23 cellular contexts compared by ENCODE assay signal in the genomic region with DNA sequence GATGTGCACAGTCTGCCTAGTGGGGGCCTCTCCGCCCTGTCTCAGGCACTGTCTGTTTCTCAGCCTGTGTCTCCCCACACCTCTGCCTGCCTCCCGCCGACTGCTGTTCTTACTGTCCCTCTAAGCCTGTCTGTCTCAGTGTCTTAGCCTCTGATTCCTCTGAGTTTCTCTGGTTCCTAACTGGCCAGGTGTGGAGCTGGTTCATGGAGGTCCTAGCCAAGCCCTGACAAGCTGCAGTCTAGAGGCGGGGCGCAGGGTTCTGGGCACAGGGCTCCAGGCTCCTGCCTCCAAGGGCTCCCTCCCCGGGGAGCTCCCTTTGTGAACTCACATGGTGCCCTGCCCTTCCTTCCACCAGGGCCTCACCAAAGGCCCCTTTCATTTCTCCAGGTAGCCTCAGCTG. TPM values are rescaled to one million over a fixed set of nuclear protein-coding genes. Genes with fewer than 3 reads are reported as not detected.
"Had no signal": no experiment of that assay in that cellular context is flagged by ENCODE, and none has a peak within 500 bp of the region (broad histone marks: within the 10 kb centered on the region; RNA-seq: fewer than 3 reads in every experiment).

No MANE protein-coding gene starts in this region.

- DNase-seq: activated CD4-positive, alpha-beta T cell treated with anti-CD3 and anti-CD28 coated beads, Interleukin-2, amount 10 ng/mL, durations not matched to agents 7 days and 5 days; activated CD8-positive, alpha-beta memory T cell treated with anti-CD3 and anti-CD28 coated beads, Interleukin-2, amount 10 ng/mL, durations not matched to agents 7 days and 5 days; activated CD8-positive, alpha-beta T cell treated with anti-CD3 and anti-CD28 coated beads for 36 hours; activated effector memory CD4-positive, alpha-beta T cell treated with anti-CD3 and anti-CD28 coated beads, Interleukin-2, amount 50 U/mL, for 16 hours; activated naive CD4-positive, alpha-beta T cell treated with anti-CD3 and anti-CD28 coated beads, Interleukin-2, amount 50 U/mL, for 16 hours; activated naive CD8-positive, alpha-beta T cell treated with anti-CD3 and anti-CD28 coated beads, Interleukin-2, amount 50 U/mL, for 24 hours; activated T-cell treated with anti-CD3 and anti-CD28 coated beads for 4 hours; cortex of kidney; hippocampal formation; midbrain; natural killer cell; retina; stimulated activated CD4-positive, alpha-beta T cell treated with anti-CD3 and anti-CD28 coated beads, Interleukin-1b, Interleukin-23, amount 100 ng/mL, for 48 hours; stimulated activated naive CD8-positive, alpha-beta T cell treated with anti-CD3 and anti-CD28 coated beads, Interleukin-15, amount 100 ng/mL, for 72 hours; tibial artery had no signal

- H3K27ac ChIP-seq: tibial artery, VCaP had no signal

- H3K36me3 Mint-ChIP-seq: activated CD8-positive, alpha-beta memory T cell treated with anti-CD3 and anti-CD28 coated beads, Interleukin-2, amount 10 ng/mL, durations not matched to agents 7 days and 5 days; natural killer cell had no signal

- H3K27ac Mint-ChIP-seq: activated CD4-positive, alpha-beta T cell treated with anti-CD3 and anti-CD28 coated beads, Interleukin-2, amount 10 ng/mL, durations not matched to agents 7 days and 5 days; activated CD8-positive, alpha-beta memory T cell treated with anti-CD3 and anti-CD28 coated beads, Interleukin-2, amount 10 ng/mL, durations not matched to agents 7 days and 5 days; activated CD8-positive, alpha-beta T cell treated with anti-CD3 and anti-CD28 coated beads for 36 hours; activated naive CD8-positive, alpha-beta T cell treated with anti-CD3 and anti-CD28 coated beads, Interleukin-2, amount 50 U/mL, for 24 hours; natural killer cell; progenitor cell of endocrine pancreas; stimulated activated naive CD8-positive, alpha-beta T cell treated with anti-CD3 and anti-CD28 coated beads, Interleukin-15, amount 100 ng/mL, for 72 hours had no signal

- H3K9me3 ChIP-seq: tibial artery had no signal

- ATAC-seq: activated CD4-positive, CD25-positive, alpha-beta regulatory T cell treated with anti-CD3 and anti-CD28 coated beads, Interleukin-2, amount 50 U/mL, for 24 hours; activated CD8-positive, alpha-beta memory T cell treated with anti-CD3 and anti-CD28 coated beads, Interleukin-2, amount 10 ng/mL, durations not matched to agents 7 days and 5 days; activated CD8-positive, alpha-beta T cell treated with anti-CD3 and anti-CD28 coated beads for 36 hours; activated naive CD8-positive, alpha-beta T cell treated with anti-CD3 and anti-CD28 coated beads, Interleukin-2, amount 50 U/mL, for 24 hours; left lobe of liver; natural killer cell; stimulated activated naive CD8-positive, alpha-beta T cell treated with anti-CD3 and anti-CD28 coated beads, Interleukin-15, amount 100 ng/mL, for 72 hours had no signal

- H3K4me1 Mint-ChIP-seq: activated CD8-positive, alpha-beta memory T cell treated with anti-CD3 and anti-CD28 coated beads, Interleukin-2, amount 10 ng/mL, durations not matched to agents 7 days and 5 days; natural killer cell had no signal

- H3K36me3 ChIP-seq: tibial artery had no signal

- H3K4me3 ChIP-seq: lung, tibial artery had no signal

- H3K4me1 ChIP-seq: tibial artery had no signal

- H3K27me3 Mint-ChIP-seq: activated CD4-positive, alpha-beta T cell treated with anti-CD3 and anti-CD28 coated beads, Interleukin-2, amount 10 ng/mL, durations not matched to agents 7 days and 5 days; activated CD8-positive, alpha-beta T cell treated with anti-CD3 and anti-CD28 coated beads for 36 hours; stimulated activated naive CD8-positive, alpha-beta T cell treated with anti-CD3 and anti-CD28 coated beads, Interleukin-15, amount 100 ng/mL, for 72 hours had no signal

- H3K4me3 Mint-ChIP-seq: activated CD4-positive, alpha-beta T cell treated with anti-CD3 and anti-CD28 coated beads, Interleukin-2, amount 10 ng/mL, durations not matched to agents 7 days and 5 days; activated CD8-positive, alpha-beta memory T cell treated with anti-CD3 and anti-CD28 coated beads, Interleukin-2, amount 10 ng/mL, durations not matched to agents 7 days and 5 days; activated CD8-positive, alpha-beta T cell treated with anti-CD3 and anti-CD28 coated beads for 36 hours; activated naive CD8-positive, alpha-beta T cell treated with anti-CD3 and anti-CD28 coated beads, Interleukin-2, amount 50 U/mL, for 24 hours; natural killer cell; stimulated activated naive CD8-positive, alpha-beta T cell treated with anti-CD3 and anti-CD28 coated beads, Interleukin-15, amount 100 ng/mL, for 72 hours had no signal

- H3K9me3 Mint-ChIP-seq: activated CD4-positive, alpha-beta T cell treated with anti-CD3 and anti-CD28 coated beads, Interleukin-2, amount 10 ng/mL, durations not matched to agents 7 days and 5 days; activated CD8-positive, alpha-beta T cell treated with anti-CD3 and anti-CD28 coated beads for 36 hours; activated naive CD8-positive, alpha-beta T cell treated with anti-CD3 and anti-CD28 coated beads, Interleukin-2, amount 50 U/mL, for 24 hours; natural killer cell; stimulated activated naive CD8-positive, alpha-beta T cell treated with anti-CD3 and anti-CD28 coated beads, Interleukin-15, amount 100 ng/mL, for 72 hours had no signal

RNA-seq across cellular contexts. Expression of gene SLC13A5, which starts 42.2 kb away (rescaled TPM):
- total RNA-seq: activated CD4-positive, alpha-beta T cell treated with anti-CD3 and anti-CD28 coated beads, Interleukin-2, amount 10 ng/mL, durations not matched to agents 7 days and 5 days; activated CD8-positive, alpha-beta memory T cell treated with anti-CD3 and anti-CD28 coated beads, Interleukin-2, amount 10 ng/mL, durations not matched to agents 7 days and 5 days; activated CD8-positive, alpha-beta T cell treated with anti-CD3 and anti-CD28 coated beads for 36 hours; epithelial cell of proximal tubule; natural killer cell; osteoblast; T-helper 2 cell treated with Interferon-gamma antibody and Interleukin-4, amounts not matched to agents 100 ng/mL and 5 ng/mL, for 36 hours had no signal
- polyA plus RNA-seq: lung had no signal
